9 cellular contexts compared by ENCODE assay signal in the genomic region with DNA sequence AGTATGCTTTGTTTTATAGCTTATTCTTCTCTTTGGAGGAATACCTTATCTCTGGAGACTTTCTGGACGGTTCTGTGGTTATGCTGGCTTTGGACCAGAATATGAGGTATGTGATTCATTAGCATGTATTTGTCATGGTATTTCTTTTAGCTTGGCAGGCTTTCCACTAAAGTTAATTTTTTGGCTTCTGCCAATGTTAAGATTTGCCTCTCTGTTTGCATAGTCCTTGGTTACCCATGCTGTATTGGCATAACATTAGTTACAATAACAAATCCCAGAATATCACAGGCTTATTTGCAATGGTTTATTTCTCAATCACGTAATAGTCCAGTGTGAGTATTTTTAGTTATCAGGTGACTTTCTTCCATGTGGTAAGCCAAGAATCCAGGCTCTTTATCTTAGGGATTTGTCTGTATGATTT. TPM values are rescaled to one million over a fixed set of nuclear protein-coding genes. Genes with fewer than 3 reads are reported as not detected.
DNase-seq lines count a peak whose midpoint lies in the region; FAIRE-seq and TF ChIP-seq lines count a peak whose summit lies in the region.
"Had no signal": no experiment of that assay in that cellular context is flagged by ENCODE, and none has a peak within 500 bp of the region (broad histone marks: within the 10 kb centered on the region; RNA-seq: fewer than 3 reads in every experiment).

No MANE protein-coding gene starts in this region.

- FAIRE-seq in GM12892 (lab: Jason Lieb, UNC) = no peak

- no peak overlapping the region for H3K4me3 ChIP-seq in subcutaneous abdominal adipose tissue (ENCODE audit: low read depth in 1 of 5, low read length in 5 of 5)
- no peak overlapping the region for H3K4me3 ChIP-seq in neural progenitor cell

- H3K4me2 ChIP-seq in neural progenitor cell = no peak overlapping the region

- peaks cover 24% of the 10 kb centered on the region for H3K79me2 ChIP-seq in neural progenitor cell (ENCODE audit: low read depth)

- no peaks in the 10 kb centered on the region for H3K9me3 Mint-ChIP-seq in neural progenitor cell

- TF ChIP-seq CTCF in neural progenitor cell (IDR thresholded peaks at IDR 0.05) = no peak

- H3K4me1 Mint-ChIP-seq in neural progenitor cell = no peaks in the 10 kb centered on the region

- H3K9me3 ChIP-seq in subcutaneous abdominal adipose tissue (ENCODE audit: control insufficient read depth in 5 of 5, low read length in 5 of 5) (no peaks in the 10 kb centered on the region), neural progenitor cell (ENCODE audit: low read depth) (no peaks in the 10 kb centered on the region)
- H3K9me3 ChIP-seq: neutrophil had no signal

- no peaks in the 10 kb centered on the region for H4K20me1 ChIP-seq in neural progenitor cell (ENCODE audit: low read depth)

- peaks cover 39 to 73% (median 50%) of the 10 kb centered on the region in 5 donors for H3K36me3 ChIP-seq in subcutaneous abdominal adipose tissue (ENCODE audit: control insufficient read depth in 5 of 5, insufficient read depth in 5 of 5, low read length in 5 of 5)
- peaks cover 12% of the 10 kb centered on the region for H3K36me3 ChIP-seq in neural progenitor cell

- TF ChIP-seq POLR2A in GM12892 (IDR thresholded peaks at IDR 0.05; ENCODE audit: low read depth, low read length) = no peak

- no peak overlapping the region for H2AFZ ChIP-seq in neural progenitor cell (replicated peaks)

- no peaks in the 10 kb centered on the region for H3K27me3 Mint-ChIP-seq in neural progenitor cell (ENCODE audit: insufficient read depth, low read depth)

- H3K27me3 ChIP-seq in subcutaneous abdominal adipose tissue (ENCODE audit: control insufficient read depth in 5 of 5, insufficient read depth in 4 of 5, low read length in 5 of 5) (no peaks in the 10 kb centered on the region), neural progenitor cell (no peaks in the 10 kb centered on the region)
- H3K27me3 ChIP-seq: neutrophil had no signal

- peaks cover 10% of the 10 kb centered on the region for H3K36me3 Mint-ChIP-seq in neural progenitor cell

- no peaks in the 10 kb centered on the region for H3F3A ChIP-seq in neural progenitor cell (ENCODE audit: low read depth)

- no peak overlapping the region for H3K4me3 Mint-ChIP-seq in neural progenitor cell

- no peak overlapping the region for H3K27ac Mint-ChIP-seq in neural progenitor cell

- H3K9ac ChIP-seq in subcutaneous abdominal adipose tissue (ENCODE audit: low read length in 5 of 5) (no peak overlapping the region), neural progenitor cell (no peak overlapping the region)

- peak; percentile 33 for DNase-seq in HT1080 (ENCODE audit: low read depth)
- DNase-seq in brain pericyte (ENCODE audit: low read depth, low spot score) = peak; percentile 29
- DNase-seq in hepatic stellate cell (ENCODE audit: low spot score) = peak; percentile 77
- DNase-seq in NAMALWA (ENCODE audit: low spot score) = no peak
- DNase-seq in neural progenitor cell (ENCODE audit: low spot score) = no peak
- no peak for DNase-seq in GM12892 (ENCODE audit: insufficient read length)
- DNase-seq in DMS79 (lab: John Stamatoyannopoulos, UW) = no peak

- H3K4me1 ChIP-seq in subcutaneous abdominal adipose tissue (ENCODE audit: control insufficient read depth in 5 of 5, insufficient read depth in 5 of 5, low read length in 5 of 5) (peaks cover 3 to 15% (median 6%) of the 10 kb centered on the region in 5 donors), neural progenitor cell (no peaks in the 10 kb centered on the region)

- H3K27ac ChIP-seq in subcutaneous abdominal adipose tissue (ENCODE audit: low read depth, low read length) = peak overlapping the region; percentile 72
- H3K27ac ChIP-seq in neural progenitor cell = no peak overlapping the region
- H3K27ac ChIP-seq: neutrophil had no signal

RNA-seq across cellular contexts. Expression of gene ZMPSTE24, which starts 9.7 kb away (rescaled TPM):
- total RNA-seq in HT1080 (2014; rRNA removed; shearing (Covaris generic)) = 46.8 and 55.7 TPM in 2 replicates
- polyA plus RNA-seq in HT1080 (2015; cell fraction: cytosol; rRNA removed) = 32.7 and 41.0 TPM in 2 replicates
- 55.8 and 62.3 TPM in 2 replicates for polyA plus RNA-seq in HT1080 (2015; cell fraction: nucleus; rRNA removed)
- 26.9 and 38.0 TPM in 2 replicates for total RNA-seq in neural progenitor cell (ENCODE audit: low replicate concordance)
- polyA plus RNA-seq in GM12892 (2012; ENCODE audit: missing spikeins) = 17.7 TPM

RNA-seq across cellular contexts. Expression of gene TMCO2, which starts 20.0 kb away (rescaled TPM):
- total RNA-seq in HT1080 (2014; rRNA removed; shearing (Covaris generic)) = not detected in 2 replicates
- not detected in 2 replicates for polyA plus RNA-seq in HT1080 (2015; cell fraction: cytosol; rRNA removed)
- polyA plus RNA-seq in HT1080 (2015; cell fraction: nucleus; rRNA removed) = not detected in 2 replicates
- not detected in 2 replicates for total RNA-seq in neural progenitor cell (ENCODE audit: low replicate concordance)
- not detected for polyA plus RNA-seq in GM12892 (2012; ENCODE audit: missing spikeins)

RNA-seq across cellular contexts. Expression of gene COL9A2, which starts 49.3 kb away (rescaled TPM):
- total RNA-seq in HT1080 (2014; rRNA removed; shearing (Covaris generic)) = 0.07 and 0.43 TPM in 2 replicates
- 0.02 and 0.12 TPM in 2 replicates for polyA plus RNA-seq in HT1080 (2015; cell fraction: cytosol; rRNA removed)
- polyA plus RNA-seq in HT1080 (2015; cell fraction: nucleus; rRNA removed) = 2.4 and 3.2 TPM in 2 replicates
- 3.7 and 14.8 TPM in 2 replicates for total RNA-seq in neural progenitor cell (ENCODE audit: low replicate concordance)
- 19.1 TPM for polyA plus RNA-seq in GM12892 (2012; ENCODE audit: missing spikeins)

Comparison
In these comparisons a context has a peak if more than half of its experiments do, and no peak if none do; other contexts are left out.
1. DNase-seq: peak in HT1080 (single experiment), brain pericyte (single experiment) and hepatic stellate cell (single experiment); none in NAMALWA (single experiment), neural progenitor cell (single experiment), GM12892 (single experiment) and DMS79 (single experiment).